Comparison of ENCODE assay signal across 1 cellular context in the genomic region with DNA sequence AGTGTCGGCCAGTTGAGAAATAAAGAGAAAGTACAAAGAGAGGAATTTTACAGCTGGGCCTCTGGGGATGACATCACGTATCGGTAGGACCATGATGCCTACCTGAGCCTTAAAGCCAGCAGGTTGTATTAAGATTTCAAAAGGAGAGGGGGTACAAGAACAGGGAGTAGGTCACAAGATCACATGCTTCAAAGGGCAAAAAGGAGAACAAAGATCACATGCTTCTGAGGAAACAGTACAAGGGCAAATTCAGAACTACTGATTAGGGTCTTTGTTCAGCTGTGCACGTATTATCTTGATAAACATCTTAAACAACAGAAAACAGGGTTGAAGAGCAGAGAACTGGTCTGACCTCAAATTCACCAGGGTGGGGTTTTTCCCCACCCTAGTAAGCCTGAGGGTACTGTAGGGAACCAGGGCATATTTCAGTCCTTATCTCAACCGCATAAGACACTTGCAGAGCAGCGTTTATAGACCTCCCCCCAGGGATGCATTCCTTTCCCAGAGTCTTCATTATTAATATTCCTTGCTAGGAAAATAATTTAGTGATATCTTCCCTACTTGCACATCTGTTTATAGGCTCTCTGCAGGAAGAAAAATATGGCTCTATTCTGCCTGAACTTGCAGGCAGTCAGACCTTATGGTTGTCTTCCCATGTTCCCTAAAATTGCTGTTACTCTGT.
A peak's percentile ranks its signal among the peaks of the same experiment; 100 is the strongest.
TF ChIP-seq lines count a peak whose summit lies in the region.

No MANE protein-coding gene starts in this region.

TF ChIP-seq in HEK293, 187 proteins besides CTCF, POLR2A, EP300 and RAD21:
- peak; percentile 66 for TF ChIP-seq SETDB1 (IDR thresholded peaks at IDR 0.05; ENCODE audit: insufficient read length, low read length)
TF ChIP-seq in HEK293: peak in this region for 1; not testable (repeated sequence) for 186.
